In genomic region chr17:30234954-30235353, GRCh38 we compare ENCODE assay signal across 9 cellular contexts. TPM values are rescaled to one million over a fixed set of nuclear protein-coding genes. Genes with fewer than 3 reads are reported as not detected.
DNase-seq lines count a peak whose midpoint lies in the region; ATAC-seq and TF ChIP-seq lines count a peak whose summit lies in the region.
"Had no signal": no experiment of that assay in that cellular context is flagged by ENCODE, and none has a peak within 500 bp of the region (broad histone marks: within the 10 kb centered on the region; RNA-seq: fewer than 3 reads in every experiment).

No MANE protein-coding gene starts in this region.

- peaks cover 17% of the 10 kb centered on the region for H3K79me2 ChIP-seq in parathyroid adenoma

- H2AFZ ChIP-seq in parathyroid adenoma: peak overlapping the region; percentile 95

- H3K4me1 ChIP-seq in duodenal mucosa (ENCODE audit: control insufficient read depth in 1 of 2, insufficient read depth in 2 of 2, low read length in 2 of 2) (peaks cover 20 to 21% of the 10 kb centered on the region in 2 donors), parathyroid adenoma (peaks cover 26% of the 10 kb centered on the region)

- H3K4me2 ChIP-seq in parathyroid adenoma (ENCODE audit: low read length): peak overlapping the region; percentile 75

- ATAC-seq in HG02759 (IDR thresholded peaks at IDR 0.05; ENCODE audit: unreplicated experiment) (peak; percentile 64), HG03520 (IDR thresholded peaks at IDR 0.05; ENCODE audit: unreplicated experiment) (no peak), HG03139 (IDR thresholded peaks at IDR 0.05; ENCODE audit: unreplicated experiment) (no peak)

- in situ Hi-C loops in G401 (cut with HindIII; ENCODE audit: low sequenced_read_pairs): no loop called here

- H3K27ac ChIP-seq in duodenal mucosa (ENCODE audit: low read depth, low read length) (no peak overlapping the region), parathyroid adenoma (no peak overlapping the region)
- H3K27ac ChIP-seq: epithelial cell of prostate had no signal

- H3K9ac ChIP-seq in duodenal mucosa (ENCODE audit: low read depth in 1 of 2, low read length in 2 of 2): no peak overlapping the region
- H3K9ac ChIP-seq in parathyroid adenoma: no peak overlapping the region

- H3K4me3 ChIP-seq in duodenal mucosa (ENCODE audit: low read depth in 1 of 2, low read length in 2 of 2) (peak overlapping the region; percentile 38 to 69), parathyroid adenoma (ENCODE audit: low read depth, low read length) (no peak overlapping the region)

- H3K9me3 ChIP-seq in duodenal mucosa (ENCODE audit: control insufficient read depth in 1 of 2, low read length in 2 of 2): no peaks in the 10 kb centered on the region
- H3K9me3 ChIP-seq in parathyroid adenoma (ENCODE audit: control insufficient read depth, low read length): no peaks in the 10 kb centered on the region

- no peak for TF ChIP-seq CTCF in parathyroid adenoma (IDR thresholded peaks at IDR 0.05)

- peaks cover 47 to 49% of the 10 kb centered on the region in 2 donors for H3K27me3 ChIP-seq in duodenal mucosa (ENCODE audit: control insufficient read depth in 1 of 2, insufficient read depth in 2 of 2, low read length in 2 of 2)
- no peaks in the 10 kb centered on the region for H3K27me3 ChIP-seq in parathyroid adenoma (ENCODE audit: control insufficient read depth, insufficient read depth, low read length)

- DNase-seq in G401 (ENCODE audit: low spot score): peak; percentile 3
- DNase-seq in GOT3 (lab: John Stamatoyannopoulos, UW): no peak
- no peak for DNase-seq in NCI-H524 treated with DMSO at 0.1 percent for 48 hours (lab: John Stamatoyannopoulos, UW)

- H3K36me3 ChIP-seq in duodenal mucosa (ENCODE audit: control insufficient read depth in 1 of 2, insufficient read depth in 2 of 2, low read length in 2 of 2) (no peaks in the 10 kb centered on the region), parathyroid adenoma (ENCODE audit: control insufficient read depth, insufficient read depth, low read length) (no peaks in the 10 kb centered on the region)

RNA-seq across cellular contexts. Expression of gene SLC6A4, which starts 0.5 kb away (rescaled TPM):
- total RNA-seq in G401 (2014; rRNA removed; shearing (Covaris generic)): not detected in 2 replicates

RNA-seq across cellular contexts. Expression of gene BLMH, which starts 56.8 kb away (rescaled TPM):
- total RNA-seq in G401 (2014; rRNA removed; shearing (Covaris generic)): 47.0 TPM in 2 replicates
